ENCODE assay signal across 8 cellular contexts in the genomic region with DNA sequence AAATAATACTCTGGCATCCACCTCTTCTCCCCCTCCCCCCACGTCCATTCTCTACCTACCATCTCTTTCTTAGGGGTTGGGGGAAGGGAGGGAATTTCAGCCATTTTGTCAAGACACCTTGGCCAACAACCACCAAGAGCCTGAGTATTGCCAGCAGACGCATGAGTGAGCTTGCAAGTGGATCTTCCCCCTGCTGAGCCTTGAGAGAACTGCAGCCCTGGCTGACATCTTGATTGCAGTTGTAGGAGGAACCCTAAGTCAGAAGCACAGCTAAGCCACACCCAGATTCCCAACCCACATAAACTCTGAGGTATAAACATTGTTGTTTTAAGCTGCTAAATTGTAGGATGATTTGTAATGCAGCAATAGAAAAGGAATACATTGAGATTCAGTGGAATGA.
A peak's percentile ranks its signal among the peaks of the same experiment; 100 is the strongest.
DNase-seq lines count a peak whose midpoint lies in the region; ATAC-seq and TF ChIP-seq lines count a peak whose summit lies in the region.

No MANE protein-coding gene starts in this region.

- ATAC-seq in GM19468 (IDR thresholded peaks at IDR 0.05; ENCODE audit: extremely low read depth, unreplicated experiment) (peak; percentile 52), HG03571 (IDR thresholded peaks at IDR 0.05; ENCODE audit: unreplicated experiment) (peak; percentile 70), HG02610 (IDR thresholded peaks at IDR 0.05; ENCODE audit: unreplicated experiment) (no peak)

- H3K9me3 ChIP-seq in tibial artery = no peaks in the 10 kb centered on the region

- H3K27ac ChIP-seq in tibial artery = no peak overlapping the region

- H3K4me3 ChIP-seq in tibial artery = no peak overlapping the region

- intact Hi-C loops in tibial artery (cut with DNase I; ENCODE audit: low total_unique reads) = no loop called here

- no peak for TF ChIP-seq POLR2A in erythroblast (IDR thresholded peaks at IDR 0.05; ENCODE audit: low read length)

- H3K27me3 ChIP-seq in tibial artery = no peaks in the 10 kb centered on the region

- DNase-seq in D341Med (ENCODE audit: low spot score) = peak; percentile 17
- DNase-seq in erythroblast (lab: John Stamatoyannopoulos, UW) = peak; percentile 66 to 67
- no peak for DNase-seq in tibial artery
- no peak for DNase-seq in SKM-1 (lab: John Stamatoyannopoulos, UW; ENCODE audit: unreplicated experiment)
- no peak for DNase-seq in activated naive CD4-positive, alpha-beta T cell (lab: John Stamatoyannopoulos, UW)

- no peaks in the 10 kb centered on the region for H3K4me1 ChIP-seq in tibial artery

- no peak for TF ChIP-seq CTCF in tibial artery (IDR thresholded peaks at IDR 0.05)

- H3K36me3 ChIP-seq in tibial artery = no peaks in the 10 kb centered on the region

Comparison
In these comparisons a context has a peak if more than half of its experiments do, and no peak if none do; other contexts are left out.
1. DNase-seq: peak in D341Med (single experiment) and erythroblast (2 of 2); none in tibial artery (0 of 2), SKM-1 (single experiment) and activated naive CD4-positive, alpha-beta T cell (0 of 4).